In the genomic region with DNA sequence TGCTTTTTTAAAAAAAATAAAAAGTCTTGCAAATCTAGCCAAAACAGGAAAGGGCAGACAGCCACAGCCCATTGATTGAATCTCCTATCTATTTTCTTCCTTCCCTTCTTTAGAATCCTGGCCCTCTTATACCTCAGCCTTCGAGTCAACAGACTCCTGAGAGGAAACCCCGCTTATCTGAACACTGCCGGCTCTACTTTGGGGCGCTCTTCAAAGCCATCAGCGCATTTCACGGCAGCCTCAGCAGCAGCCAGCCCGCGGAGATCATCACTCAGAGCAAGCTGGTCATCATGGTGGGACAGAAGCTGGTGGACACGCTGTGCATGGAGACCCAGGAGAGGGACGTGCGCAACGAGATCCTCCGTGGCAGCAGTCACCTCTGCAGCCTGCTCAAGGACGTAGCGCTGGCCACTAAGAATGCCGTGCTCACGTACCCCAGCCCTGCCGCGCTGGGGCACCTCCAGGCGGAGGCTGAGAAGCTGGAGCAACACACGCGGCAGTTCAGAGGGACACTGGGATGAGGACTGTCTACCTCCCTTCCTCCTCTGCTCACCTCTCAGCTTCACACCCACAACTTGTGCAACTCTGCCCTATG, we compare ENCODE assay signal across 29 cellular contexts. TPM values are rescaled to one million over a fixed set of nuclear protein-coding genes. Genes with fewer than 3 reads are reported as not detected.
A peak's percentile ranks its signal among the peaks of the same experiment; 100 is the strongest.
DNase-seq lines count a peak whose midpoint lies in the region; ATAC-seq and TF ChIP-seq lines count a peak whose summit lies in the region.
"Had no signal": no experiment of that assay in that cellular context is flagged by ENCODE, and none has a peak within 500 bp of the region (broad histone marks: within the 10 kb centered on the region; RNA-seq: fewer than 3 reads in every experiment).

No MANE protein-coding gene starts in this region.

- H3K36me3 Mint-ChIP-seq in Calu3 (ENCODE audit: insufficient read depth, unreplicated experiment) (no peaks in the 10 kb centered on the region), GM23338 (ENCODE audit: low read depth) (no peaks in the 10 kb centered on the region), T-helper 17 cell (ENCODE audit: low read depth) (no peaks in the 10 kb centered on the region)
- H3K36me3 Mint-ChIP-seq: CD4-positive, CD25-positive, alpha-beta regulatory T cell; mesothelial cell of epicardium; natural killer cell had no signal

- H2AFZ ChIP-seq in GM23338 = peak overlapping the region; percentile 69

- H3K9me3 Mint-ChIP-seq in Calu3 (ENCODE audit: low read depth, unreplicated experiment) = no peaks in the 10 kb centered on the region
- no peaks in the 10 kb centered on the region for H3K9me3 Mint-ChIP-seq in GM23338
- H3K9me3 Mint-ChIP-seq: activated naive CD4-positive, alpha-beta T cell treated with anti-CD3 and anti-CD28 coated beads, Interleukin-2, amount 10 ng/mL, durations not matched to agents 7 days and 5 days; CD4-positive, CD25-positive, alpha-beta regulatory T cell; endodermal cell; mesothelial cell of epicardium; natural killer cell; stimulated activated naive CD8-positive, alpha-beta T cell treated with anti-CD3 and anti-CD28 coated beads, Interleukin-15, Interleukin-2, amounts not matched to agents 100 ng/mL and 50 ng/mL, for 24 hours had no signal

- no peaks in the 10 kb centered on the region for H3K79me2 ChIP-seq in GM23338 (replicated peaks; ENCODE audit: insufficient read depth)

- CTCF ChIA-PET in Calu3 (lab: Charles Lee) = interaction anchor here (1.4 kb wide), 1 partner anchor 10 kb away, joined by 3 read pairs; the partner anchor contains the start of gene RTF2

- H3K4me3 ChIP-seq in GM23338 = no peak overlapping the region
- no peak overlapping the region for H3K4me3 ChIP-seq in left lung
- H3K4me3 ChIP-seq: coronary artery, gastrocnemius medialis, sigmoid colon, thyroid gland had no signal

- H3K9me3 ChIP-seq in T-helper 17 cell (ENCODE audit: control insufficient read depth, low read length, poor library complexity, severe bottlenecking) (no peaks in the 10 kb centered on the region), left lung (no peaks in the 10 kb centered on the region)
- H3K9me3 ChIP-seq: gastrocnemius medialis, sigmoid colon, thyroid gland had no signal

- no peaks in the 10 kb centered on the region for H3F3A ChIP-seq in GM23338 (replicated peaks; ENCODE audit: low read depth)

- no TSS peak for BruUV-seq in Calu3 (replicated peaks; lab: Mats Ljungman, UMichigan)

- no peak overlapping the region for H3K27ac ChIP-seq in GM23338 (ENCODE audit: low read depth)
- no peak overlapping the region for H3K27ac ChIP-seq in left lung
- H3K27ac ChIP-seq: coronary artery, gastrocnemius medialis, sigmoid colon, thyroid gland had no signal

- intact Hi-C loops in Calu3 (cut with micrococcal nuclease; ENCODE audit: unreplicated experiment) = no loop called here
- intact Hi-C loops in left lung (cut with DNase I) = loop anchor here in 1 of 2 donors (10.0 kb wide), 1 partner anchor 64 kb away; the partner anchor contains the start of genes AURKA and CSTF1

- H3K27me3 Mint-ChIP-seq in Calu3 (ENCODE audit: unreplicated experiment) (peaks cover 20% of the 10 kb centered on the region), GM23338 (ENCODE audit: insufficient read depth, low read depth, poor library complexity) (peaks cover 3% of the 10 kb centered on the region), T-helper 17 cell (no peaks in the 10 kb centered on the region)
- H3K27me3 Mint-ChIP-seq: activated CD4-positive, alpha-beta T cell treated with anti-CD3 and anti-CD28 coated beads for 36 hours; activated CD8-positive, alpha-beta memory T cell treated with anti-CD3 and anti-CD28 coated beads, Interleukin-2, amount 10 ng/mL, durations not matched to agents 7 days and 5 days; activated naive CD4-positive, alpha-beta T cell treated with anti-CD3 and anti-CD28 coated beads, Interleukin-2, amount 10 ng/mL, durations not matched to agents 7 days and 5 days; CD4-positive, CD25-positive, alpha-beta regulatory T cell; stimulated activated naive CD8-positive, alpha-beta T cell treated with anti-CD3 and anti-CD28 coated beads, Interleukin-15, Interleukin-2, amounts not matched to agents 100 ng/mL and 50 ng/mL, for 24 hours had no signal

- H3K36me3 ChIP-seq in GM23338 (ENCODE audit: insufficient read depth) (no peaks in the 10 kb centered on the region), left lung (peaks cover 0 to 12% of the 10 kb centered on the region in 2 donors)
- H3K36me3 ChIP-seq: gastrocnemius medialis, sigmoid colon, thyroid gland had no signal

- H3K27me3 ChIP-seq in GM23338 (ENCODE audit: insufficient read depth) (no peaks in the 10 kb centered on the region), left lung (peaks cover 0 to 7% of the 10 kb centered on the region in 2 donors)
- H3K27me3 ChIP-seq: gastrocnemius medialis, sigmoid colon, thyroid gland had no signal

- TF ChIP-seq CTCF in Calu3 (IDR thresholded peaks at IDR 0.05; ENCODE audit: unreplicated experiment) = no peak
- no peak for TF ChIP-seq CTCF in GM23338 (conservative IDR thresholded peaks at IDR 0.05; ENCODE audit: low read depth in 2 of 2)
- TF ChIP-seq CTCF in left lung (IDR thresholded peaks at IDR 0.05) = no peak

- ATAC-seq in GM23338 (no peak; the same call in 2 of the 3 replicates), T-helper 17 cell (no peak), left lobe of liver (peak; percentile 15), left lung (no peak)
- ATAC-seq: activated CD4-positive, alpha-beta T cell treated with anti-CD3 and anti-CD28 coated beads for 36 hours; activated CD8-positive, alpha-beta memory T cell treated with anti-CD3 and anti-CD28 coated beads, Interleukin-2, amount 10 ng/mL, durations not matched to agents 7 days and 5 days; gastrocnemius medialis; left ventricle myocardium superior; natural killer cell; PC-3 had no signal

- DNase-seq in Calu3 = no peak
- no peak for DNase-seq in GM23338 (ENCODE audit: low spot score)
- DNase-seq in T-helper 17 cell = no peak
- no peak for DNase-seq in left lobe of liver (ENCODE audit: low spot score)
- no peak for DNase-seq in left lung
- no peak for DNase-seq in medulla oblongata (ENCODE audit: extremely low spot score)
- DNase-seq in effector CD8-positive, alpha-beta T cell (lab: John Stamatoyannopoulos, UW) = no peak
- DNase-seq: activated CD4-positive, alpha-beta T cell treated with anti-CD3 and anti-CD28 coated beads for 36 hours; activated CD8-positive, alpha-beta memory T cell treated with anti-CD3 and anti-CD28 coated beads, Interleukin-2, amount 10 ng/mL, durations not matched to agents 7 days and 5 days; activated naive CD4-positive, alpha-beta T cell treated with anti-CD3 and anti-CD28 coated beads, Interleukin-2, amount 10 ng/mL, durations not matched to agents 7 days and 5 days; amniotic stem cell; CD4-positive, CD25-positive, alpha-beta regulatory T cell; DMS153; endodermal cell; gastrocnemius medialis; GF-D8; hippocampal formation; KG1; left ventricle myocardium superior; natural killer cell; NCI-H1436 treated with DMSO at 0.1 percent for 48 hours; NCI-H2171; PC-3; SHP77; sigmoid colon; thyroid gland had no signal

- no peaks in the 10 kb centered on the region for H3K4me1 Mint-ChIP-seq in Calu3 (ENCODE audit: low read depth, unreplicated experiment)
- no peaks in the 10 kb centered on the region for H3K4me1 Mint-ChIP-seq in GM23338
- peaks cover 22% of the 10 kb centered on the region for H3K4me1 Mint-ChIP-seq in T-helper 17 cell
- H3K4me1 Mint-ChIP-seq: endodermal cell, mesothelial cell of epicardium had no signal

- H3K4me3 Mint-ChIP-seq in Calu3 (ENCODE audit: low read depth, unreplicated experiment) (peak overlapping the region; percentile 44), GM23338 (no peak overlapping the region), T-helper 17 cell (no peak overlapping the region)
- H3K4me3 Mint-ChIP-seq: activated CD4-positive, alpha-beta T cell treated with anti-CD3 and anti-CD28 coated beads for 36 hours; activated CD8-positive, alpha-beta memory T cell treated with anti-CD3 and anti-CD28 coated beads, Interleukin-2, amount 10 ng/mL, durations not matched to agents 7 days and 5 days; activated naive CD4-positive, alpha-beta T cell treated with anti-CD3 and anti-CD28 coated beads, Interleukin-2, amount 10 ng/mL, durations not matched to agents 7 days and 5 days; CD4-positive, CD25-positive, alpha-beta regulatory T cell; endodermal cell; mesothelial cell of epicardium; natural killer cell; stimulated activated naive CD8-positive, alpha-beta T cell treated with anti-CD3 and anti-CD28 coated beads, Interleukin-15, Interleukin-2, amounts not matched to agents 100 ng/mL and 50 ng/mL, for 24 hours had no signal

- no peak overlapping the region for H3K27ac Mint-ChIP-seq in Calu3 (ENCODE audit: unreplicated experiment)
- no peak overlapping the region for H3K27ac Mint-ChIP-seq in GM23338
- peak overlapping the region; percentile 93 for H3K27ac Mint-ChIP-seq in T-helper 17 cell
- H3K27ac Mint-ChIP-seq: activated CD4-positive, alpha-beta T cell treated with anti-CD3 and anti-CD28 coated beads for 36 hours; activated CD8-positive, alpha-beta memory T cell treated with anti-CD3 and anti-CD28 coated beads, Interleukin-2, amount 10 ng/mL, durations not matched to agents 7 days and 5 days; activated naive CD4-positive, alpha-beta T cell treated with anti-CD3 and anti-CD28 coated beads, Interleukin-2, amount 10 ng/mL, durations not matched to agents 7 days and 5 days; endodermal cell; mesothelial cell of epicardium; stimulated activated naive CD8-positive, alpha-beta T cell treated with anti-CD3 and anti-CD28 coated beads, Interleukin-15, Interleukin-2, amounts not matched to agents 100 ng/mL and 50 ng/mL, for 24 hours had no signal

- H3K4me2 ChIP-seq in GM23338 = no peak overlapping the region

- H4K20me1 ChIP-seq in GM23338 (replicated peaks; ENCODE audit: insufficient read depth) = no peaks in the 10 kb centered on the region

- H3K9me2 ChIP-seq in GM23338 (ENCODE audit: insufficient read depth) = no peaks in the 10 kb centered on the region

- H3K4me1 ChIP-seq in GM23338 (ENCODE audit: insufficient read depth) (no peaks in the 10 kb centered on the region), left lung (peaks cover 0 to 9% of the 10 kb centered on the region in 2 donors)
- H3K4me1 ChIP-seq: gastrocnemius medialis, sigmoid colon, thyroid gland had no signal

RNA-seq across cellular contexts. Expression of gene RTF2, which starts 10.1 kb away (rescaled TPM):
- total RNA-seq in Calu3 (2022) = 67.2 and 68.7 TPM in 2 replicates
- 28.2 and 41.1 TPM in 2 replicates for total RNA-seq in GM23338 (2014; rRNA removed; shearing (Covaris generic))
- polyA plus RNA-seq in GM23338 (2016; fragmentation: Nextera tagmentation; extraction: Ambion mirVana) = 53.1 and 53.7 TPM in 2 replicates
- 10 to 100 TPM; 62.3 to 62.6 TPM for total RNA-seq in T-helper 17 cell
- total RNA-seq in left lobe of liver = 31.7 TPM
- total RNA-seq in left lung = 10 to 100 TPM; 68.2 to 85.1 TPM

RNA-seq across cellular contexts. Expression of gene CASS4, which starts 46.3 kb away (rescaled TPM):
- total RNA-seq in Calu3 (2022) (0.24 and 0.27 TPM in 2 replicates), T-helper 17 cell (10 to 100 TPM in 1 of 2 donors, 1 to 10 TPM in 1; 7.1 to 18.6 TPM), left lobe of liver (0.93 TPM), left lung (10 to 100 TPM; 14.4 to 28.1 TPM)
- 0.12 TPM in 1 of 2 replicates, not detected in the other for total RNA-seq in GM23338 (2014; rRNA removed; shearing (Covaris generic))
- not detected in 2 replicates for polyA plus RNA-seq in GM23338 (2016; fragmentation: Nextera tagmentation; extraction: Ambion mirVana)
- total RNA-seq: endodermal cell had no signal
